In genomic region chr15:65373163-65373651, GRCh38 we compare ENCODE assay signal across 1 cellular context.
TF ChIP-seq lines count a peak whose summit lies in the region.

No MANE protein-coding gene starts in this region.

TF ChIP-seq in HepG2, 621 proteins besides CTCF, POLR2A, EP300 and RAD21 (continues in another document):
- TF ChIP-seq, protein P1, sequence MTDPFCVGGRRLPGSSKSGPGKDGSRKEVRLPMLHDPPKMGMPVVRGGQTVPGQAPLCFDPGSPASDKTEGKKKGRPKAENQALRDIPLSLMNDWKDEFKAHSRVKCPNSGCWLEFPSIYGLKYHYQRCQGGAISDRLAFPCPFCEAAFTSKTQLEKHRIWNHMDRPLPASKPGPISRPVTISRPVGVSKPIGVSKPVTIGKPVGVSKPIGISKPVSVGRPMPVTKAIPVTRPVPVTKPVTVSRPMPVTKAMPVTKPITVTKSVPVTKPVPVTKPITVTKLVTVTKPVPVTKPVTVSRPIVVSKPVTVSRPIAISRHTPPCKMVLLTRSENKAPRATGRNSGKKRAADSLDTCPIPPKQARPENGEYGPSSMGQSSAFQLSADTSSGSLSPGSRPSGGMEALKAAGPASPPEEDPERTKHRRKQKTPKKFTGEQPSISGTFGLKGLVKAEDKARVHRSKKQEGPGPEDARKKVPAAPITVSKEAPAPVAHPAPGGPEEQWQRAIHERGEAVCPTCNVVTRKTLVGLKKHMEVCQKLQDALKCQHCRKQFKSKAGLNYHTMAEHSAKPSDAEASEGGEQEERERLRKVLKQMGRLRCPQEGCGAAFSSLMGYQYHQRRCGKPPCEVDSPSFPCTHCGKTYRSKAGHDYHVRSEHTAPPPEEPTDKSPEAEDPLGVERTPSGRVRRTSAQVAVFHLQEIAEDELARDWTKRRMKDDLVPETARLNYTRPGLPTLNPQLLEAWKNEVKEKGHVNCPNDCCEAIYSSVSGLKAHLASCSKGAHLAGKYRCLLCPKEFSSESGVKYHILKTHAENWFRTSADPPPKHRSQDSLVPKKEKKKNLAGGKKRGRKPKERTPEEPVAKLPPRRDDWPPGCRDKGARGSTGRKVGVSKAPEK (CRISPR knock-in tag; IDR thresholded peaks at IDR 0.05; ENCODE audit: borderline replicate concordance): no peak
- TF ChIP-seq TP53 (CRISPR knock-in tag; conservative IDR thresholded peaks at IDR 0.05) (no peak), ZBTB46 (CRISPR knock-in tag; IDR thresholded peaks at IDR 0.05; ENCODE audit: borderline replicate concordance) (no peak), ZSCAN25 (CRISPR knock-in tag; IDR thresholded peaks at IDR 0.05) (peak; percentile 63; the same call in 1 of the 2 replicates), ZNF431 (CRISPR knock-in tag; IDR thresholded peaks at IDR 0.05; ENCODE audit: borderline replicate concordance, low read depth) (no peak), BCL6 (CRISPR knock-in tag; IDR thresholded peaks at IDR 0.05) (no peak), TBL1XR1 (IDR thresholded peaks at IDR 0.05; ENCODE audit: borderline replicate concordance, low read length, partially characterized antibody) (no peak), XRCC5 (optimal IDR thresholded peaks at IDR 0.05; ENCODE audit: low read length) (peak; percentile 30), ZNF432 (CRISPR knock-in tag; IDR thresholded peaks at IDR 0.05; ENCODE audit: borderline replicate concordance) (no peak), FOXK1 (CRISPR knock-in tag; IDR thresholded peaks at IDR 0.05; ENCODE audit: borderline replicate concordance, low read depth) (no peak), ZNF264 (CRISPR knock-in tag; IDR thresholded peaks at IDR 0.05) (no peak), ZNF572 (CRISPR knock-in tag; IDR thresholded peaks at IDR 0.05) (no peak), ZFP37 (CRISPR knock-in tag; IDR thresholded peaks at IDR 0.05; ENCODE audit: borderline replicate concordance) (no peak), HNRNPLL (IDR thresholded peaks at IDR 0.05; ENCODE audit: low read depth, low read length, poor library complexity, severe bottlenecking) (no peak), ZNF7 (CRISPR knock-in tag; IDR thresholded peaks at IDR 0.05) (no peak), ZNF83 (CRISPR knock-in tag; IDR thresholded peaks at IDR 0.05; ENCODE audit: borderline replicate concordance) (no peak), CENPT (CRISPR knock-in tag; IDR thresholded peaks at IDR 0.05; ENCODE audit: low read depth) (no peak), ZBTB1 (CRISPR knock-in tag; IDR thresholded peaks at IDR 0.05; ENCODE audit: borderline replicate concordance) (no peak), LCORL (IDR thresholded peaks at IDR 0.05) (no peak), LCORL (CRISPR knock-in tag; IDR thresholded peaks at IDR 0.05) (peak; percentile 34; the same call in 1 of the 2 replicates), BRD4 (CRISPR knock-in tag; IDR thresholded peaks at IDR 0.05) (no peak), YY1 (IDR thresholded peaks at IDR 0.05; ENCODE audit: insufficient read depth, insufficient replicate concordance, low read depth, low read length) (no peak), PITX1 (CRISPR knock-in tag; IDR thresholded peaks at IDR 0.05) (0 out of 2 replicates have a peak, but pooled peaks have one; percentile 13), CCDC6 (CRISPR knock-in tag; IDR thresholded peaks at IDR 0.05) (no peak), HNF4A (CRISPR knock-in tag; IDR thresholded peaks at IDR 0.05) (peak; percentile 61), GATAD2A (CRISPR knock-in tag; IDR thresholded peaks at IDR 0.05) (0 out of 2 replicates have a peak, but pooled peaks have one; percentile 24), ARNTL (CRISPR knock-in tag; IDR thresholded peaks at IDR 0.05) (no peak), ZBTB7B (CRISPR knock-in tag; IDR thresholded peaks at IDR 0.05) (0 out of 2 replicates have a peak, but pooled peaks have one; percentile 24), PHF21A (CRISPR knock-in tag; IDR thresholded peaks at IDR 0.05) (peak; percentile 67; the same call in 1 of the 2 replicates), ARID2 (CRISPR knock-in tag; IDR thresholded peaks at IDR 0.05; ENCODE audit: borderline replicate concordance) (no peak), ZMAT3 (CRISPR knock-in tag; conservative IDR thresholded peaks at IDR 0.05) (no peak), HDAC1 (CRISPR knock-in tag; IDR thresholded peaks at IDR 0.05) (peak; percentile 35; the same call in 1 of the 2 replicates), PATZ1 (CRISPR knock-in tag; IDR thresholded peaks at IDR 0.05) (0 out of 2 replicates have a peak, but pooled peaks have one; percentile 47), MLLT10 (CRISPR knock-in tag; IDR thresholded peaks at IDR 0.05) (no peak), ZBTB4 (CRISPR knock-in tag; IDR thresholded peaks at IDR 0.05; ENCODE audit: borderline replicate concordance) (no peak)
- TF ChIP-seq, protein P2, sequence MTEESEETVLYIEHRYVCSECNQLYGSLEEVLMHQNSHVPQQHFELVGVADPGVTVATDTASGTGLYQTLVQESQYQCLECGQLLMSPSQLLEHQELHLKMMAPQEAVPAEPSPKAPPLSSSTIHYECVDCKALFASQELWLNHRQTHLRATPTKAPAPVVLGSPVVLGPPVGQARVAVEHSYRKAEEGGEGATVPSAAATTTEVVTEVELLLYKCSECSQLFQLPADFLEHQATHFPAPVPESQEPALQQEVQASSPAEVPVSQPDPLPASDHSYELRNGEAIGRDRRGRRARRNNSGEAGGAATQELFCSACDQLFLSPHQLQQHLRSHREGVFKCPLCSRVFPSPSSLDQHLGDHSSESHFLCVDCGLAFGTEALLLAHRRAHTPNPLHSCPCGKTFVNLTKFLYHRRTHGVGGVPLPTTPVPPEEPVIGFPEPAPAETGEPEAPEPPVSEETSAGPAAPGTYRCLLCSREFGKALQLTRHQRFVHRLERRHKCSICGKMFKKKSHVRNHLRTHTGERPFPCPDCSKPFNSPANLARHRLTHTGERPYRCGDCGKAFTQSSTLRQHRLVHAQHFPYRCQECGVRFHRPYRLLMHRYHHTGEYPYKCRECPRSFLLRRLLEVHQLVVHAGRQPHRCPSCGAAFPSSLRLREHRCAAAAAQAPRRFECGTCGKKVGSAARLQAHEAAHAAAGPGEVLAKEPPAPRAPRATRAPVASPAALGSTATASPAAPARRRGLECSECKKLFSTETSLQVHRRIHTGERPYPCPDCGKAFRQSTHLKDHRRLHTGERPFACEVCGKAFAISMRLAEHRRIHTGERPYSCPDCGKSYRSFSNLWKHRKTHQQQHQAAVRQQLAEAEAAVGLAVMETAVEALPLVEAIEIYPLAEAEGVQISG (CRISPR knock-in tag; IDR thresholded peaks at IDR 0.05): no peak
- TF ChIP-seq, protein P3, sequence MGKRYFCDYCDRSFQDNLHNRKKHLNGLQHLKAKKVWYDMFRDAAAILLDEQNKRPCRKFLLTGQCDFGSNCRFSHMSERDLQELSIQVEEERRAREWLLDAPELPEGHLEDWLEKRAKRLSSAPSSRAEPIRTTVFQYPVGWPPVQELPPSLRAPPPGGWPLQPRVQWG (CRISPR knock-in tag; IDR thresholded peaks at IDR 0.05; ENCODE audit: borderline replicate concordance, low read depth): no peak
- TF ChIP-seq, protein P4, sequence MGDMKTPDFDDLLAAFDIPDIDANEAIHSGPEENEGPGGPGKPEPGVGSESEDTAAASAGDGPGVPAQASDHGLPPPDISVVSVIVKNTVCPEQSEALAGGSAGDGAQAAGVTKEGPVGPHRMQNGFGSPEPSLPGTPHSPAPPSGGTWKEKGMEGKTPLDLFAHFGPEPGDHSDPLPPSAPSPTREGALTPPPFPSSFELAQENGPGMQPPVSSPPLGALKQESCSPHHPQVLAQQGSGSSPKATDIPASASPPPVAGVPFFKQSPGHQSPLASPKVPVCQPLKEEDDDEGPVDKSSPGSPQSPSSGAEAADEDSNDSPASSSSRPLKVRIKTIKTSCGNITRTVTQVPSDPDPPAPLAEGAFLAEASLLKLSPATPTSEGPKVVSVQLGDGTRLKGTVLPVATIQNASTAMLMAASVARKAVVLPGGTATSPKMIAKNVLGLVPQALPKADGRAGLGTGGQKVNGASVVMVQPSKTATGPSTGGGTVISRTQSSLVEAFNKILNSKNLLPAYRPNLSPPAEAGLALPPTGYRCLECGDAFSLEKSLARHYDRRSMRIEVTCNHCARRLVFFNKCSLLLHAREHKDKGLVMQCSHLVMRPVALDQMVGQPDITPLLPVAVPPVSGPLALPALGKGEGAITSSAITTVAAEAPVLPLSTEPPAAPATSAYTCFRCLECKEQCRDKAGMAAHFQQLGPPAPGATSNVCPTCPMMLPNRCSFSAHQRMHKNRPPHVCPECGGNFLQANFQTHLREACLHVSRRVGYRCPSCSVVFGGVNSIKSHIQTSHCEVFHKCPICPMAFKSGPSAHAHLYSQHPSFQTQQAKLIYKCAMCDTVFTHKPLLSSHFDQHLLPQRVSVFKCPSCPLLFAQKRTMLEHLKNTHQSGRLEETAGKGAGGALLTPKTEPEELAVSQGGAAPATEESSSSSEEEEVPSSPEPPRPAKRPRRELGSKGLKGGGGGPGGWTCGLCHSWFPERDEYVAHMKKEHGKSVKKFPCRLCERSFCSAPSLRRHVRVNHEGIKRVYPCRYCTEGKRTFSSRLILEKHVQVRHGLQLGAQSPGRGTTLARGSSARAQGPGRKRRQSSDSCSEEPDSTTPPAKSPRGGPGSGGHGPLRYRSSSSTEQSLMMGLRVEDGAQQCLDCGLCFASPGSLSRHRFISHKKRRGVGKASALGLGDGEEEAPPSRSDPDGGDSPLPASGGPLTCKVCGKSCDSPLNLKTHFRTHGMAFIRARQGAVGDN (CRISPR knock-in tag; IDR thresholded peaks at IDR 0.05): peak; percentile 50
- TF ChIP-seq, protein P5, sequence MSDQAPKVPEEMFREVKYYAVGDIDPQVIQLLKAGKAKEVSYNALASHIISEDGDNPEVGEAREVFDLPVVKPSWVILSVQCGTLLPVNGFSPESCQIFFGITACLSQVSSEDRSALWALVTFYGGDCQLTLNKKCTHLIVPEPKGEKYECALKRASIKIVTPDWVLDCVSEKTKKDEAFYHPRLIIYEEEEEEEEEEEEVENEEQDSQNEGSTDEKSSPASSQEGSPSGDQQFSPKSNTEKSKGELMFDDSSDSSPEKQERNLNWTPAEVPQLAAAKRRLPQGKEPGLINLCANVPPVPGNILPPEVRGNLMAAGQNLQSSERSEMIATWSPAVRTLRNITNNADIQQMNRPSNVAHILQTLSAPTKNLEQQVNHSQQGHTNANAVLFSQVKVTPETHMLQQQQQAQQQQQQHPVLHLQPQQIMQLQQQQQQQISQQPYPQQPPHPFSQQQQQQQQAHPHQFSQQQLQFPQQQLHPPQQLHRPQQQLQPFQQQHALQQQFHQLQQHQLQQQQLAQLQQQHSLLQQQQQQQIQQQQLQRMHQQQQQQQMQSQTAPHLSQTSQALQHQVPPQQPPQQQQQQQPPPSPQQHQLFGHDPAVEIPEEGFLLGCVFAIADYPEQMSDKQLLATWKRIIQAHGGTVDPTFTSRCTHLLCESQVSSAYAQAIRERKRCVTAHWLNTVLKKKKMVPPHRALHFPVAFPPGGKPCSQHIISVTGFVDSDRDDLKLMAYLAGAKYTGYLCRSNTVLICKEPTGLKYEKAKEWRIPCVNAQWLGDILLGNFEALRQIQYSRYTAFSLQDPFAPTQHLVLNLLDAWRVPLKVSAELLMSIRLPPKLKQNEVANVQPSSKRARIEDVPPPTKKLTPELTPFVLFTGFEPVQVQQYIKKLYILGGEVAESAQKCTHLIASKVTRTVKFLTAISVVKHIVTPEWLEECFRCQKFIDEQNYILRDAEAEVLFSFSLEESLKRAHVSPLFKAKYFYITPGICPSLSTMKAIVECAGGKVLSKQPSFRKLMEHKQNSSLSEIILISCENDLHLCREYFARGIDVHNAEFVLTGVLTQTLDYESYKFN (CRISPR knock-in tag; conservative IDR thresholded peaks at IDR 0.05): peak; percentile 21; the same call in 1 of the 2 replicates
